Comparison of ENCODE assay signal across 8 cellular contexts in the genomic region with DNA sequence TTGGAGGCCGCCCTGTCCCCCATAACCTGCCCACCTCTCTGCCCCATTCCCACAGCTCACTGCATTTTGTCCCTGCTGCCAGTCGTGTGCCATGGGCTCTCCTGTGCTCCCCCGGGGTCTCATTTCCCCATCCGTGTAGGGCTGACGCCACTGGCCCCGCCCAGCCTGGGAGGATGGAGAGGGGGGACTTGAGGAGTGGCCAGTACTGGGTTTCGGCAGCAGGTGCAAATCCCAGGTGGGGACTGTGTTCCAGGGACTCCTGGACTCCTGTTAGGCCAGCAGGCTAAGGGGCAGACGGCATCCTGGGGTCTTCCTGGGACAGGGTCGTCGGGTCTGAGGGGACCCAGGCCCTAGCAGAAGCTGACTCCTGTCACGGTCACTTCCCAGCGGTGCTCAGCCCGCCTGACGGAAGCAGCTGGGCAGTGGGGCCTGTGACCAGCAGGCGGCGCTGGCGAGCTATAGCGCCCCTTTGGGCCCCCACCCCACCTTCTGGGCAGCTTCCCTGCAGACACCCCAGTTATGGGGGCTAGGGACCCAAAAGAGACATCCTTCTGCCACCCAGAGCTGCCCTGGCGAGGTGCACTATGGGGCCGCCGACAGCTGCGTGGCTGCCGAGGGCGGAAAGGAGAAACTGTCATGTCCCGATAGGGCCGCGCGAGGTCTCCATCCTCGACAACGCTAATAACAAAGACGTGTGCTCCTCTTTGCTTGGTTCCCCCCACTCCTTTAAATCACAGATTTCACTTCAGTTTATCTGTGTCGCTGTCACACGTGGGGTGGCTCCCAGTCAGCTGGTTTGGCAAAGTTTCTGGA. TPM values are rescaled to one million over a fixed set of nuclear protein-coding genes. Genes with fewer than 3 reads are reported as not detected.
DNase-seq lines count a peak whose midpoint lies in the region; ATAC-seq and TF ChIP-seq lines count a peak whose summit lies in the region.

No MANE protein-coding gene starts in this region.

- H3K27me3 ChIP-seq in HAP-1 (ENCODE audit: low read depth) (no peaks in the 10 kb centered on the region), Peyer's patch (no peaks in the 10 kb centered on the region), gastroesophageal sphincter (peaks cover 14% of the 10 kb centered on the region), thoracic aorta (replicated peaks; ENCODE audit: insufficient read depth) (no peaks in the 10 kb centered on the region)

- no peaks in the 10 kb centered on the region for H3K36me3 ChIP-seq in HAP-1 (replicated peaks)
- peaks cover 0 to 21% (median 0%) of the 10 kb centered on the region in 3 donors for H3K36me3 ChIP-seq in Peyer's patch
- H3K36me3 ChIP-seq in gastroesophageal sphincter: peaks cover 0 to 20% of the 10 kb centered on the region in 2 donors
- H3K36me3 ChIP-seq in thoracic aorta: no peaks in the 10 kb centered on the region

- H3K9me3 ChIP-seq in HAP-1 (no peaks in the 10 kb centered on the region), Peyer's patch (no peaks in the 10 kb centered on the region), gastroesophageal sphincter (no peaks in the 10 kb centered on the region), thoracic aorta (no peaks in the 10 kb centered on the region)

- peak; percentile 100 for TF ChIP-seq CTCF in C4-2B (conservative IDR thresholded peaks at IDR 0.05)
- peak; percentile 83 to 100 (median 98) for TF ChIP-seq CTCF in Peyer's patch (IDR thresholded peaks at IDR 0.05)
- peak in 3 of 4 experiments; percentile 92 to 99 (median 96) for TF ChIP-seq CTCF in gastroesophageal sphincter (IDR thresholded peaks at IDR 0.05)
- TF ChIP-seq CTCF in thoracic aorta (IDR thresholded peaks at IDR 0.05): peak; percentile 99

- 0% methylated on average over 13 of the region's 33 CpGs; no CpG with 5 or more reads in 1 of the 2 donors for WGBS in gastroesophageal sphincter (ENCODE audit: low coverage in 1 of 2), 2 donors

- TF ChIP-seq POLR2A in Peyer's patch (IDR thresholded peaks at IDR 0.05): no peak
- TF ChIP-seq POLR2A in gastroesophageal sphincter (IDR thresholded peaks at IDR 0.05): no peak

- H3K27ac ChIP-seq in C4-2B: no peak overlapping the region
- H3K27ac ChIP-seq in Peyer's patch: peak overlapping the region in 1 of 4 donors; percentile 31
- H3K27ac ChIP-seq in gastroesophageal sphincter: peak overlapping the region in 1 of 4 donors; percentile 2
- no peak overlapping the region for H3K27ac ChIP-seq in thoracic aorta

- H3K4me1 ChIP-seq in HAP-1 (peaks cover 6% of the 10 kb centered on the region), Peyer's patch (peaks cover 0 to 25% (median 7%) of the 10 kb centered on the region in 4 donors), gastroesophageal sphincter (peaks cover 0 to 45% (median 8%) of the 10 kb centered on the region in 3 donors), thoracic aorta (ENCODE audit: control insufficient read depth in 1 of 2, low read depth in 2 of 2) (peaks cover 18 to 38% of the 10 kb centered on the region in 2 donors)

- peak; percentile 73 for ATAC-seq in gastroesophageal sphincter
- peak; percentile 52 for ATAC-seq in thoracic aorta (ENCODE audit: insufficient number of reproducible peaks, low FRiP score, low read depth)

- H3K4me3 ChIP-seq in HAP-1 (peak overlapping the region; percentile 32), Peyer's patch (peak overlapping the region; percentile 2 to 54 (median 45)), gastroesophageal sphincter (peak overlapping the region; percentile 9 to 51), thoracic aorta (peak overlapping the region; percentile 76)

- no peak for TF ChIP-seq EP300 in gastroesophageal sphincter (IDR thresholded peaks at IDR 0.05)

- DNase-seq in HAP-1 (ENCODE audit: low spot score in 2 of 2): peak; percentile 17 to 73
- peak; percentile 33 to 83 (median 76) for DNase-seq in Peyer's patch
- DNase-seq in activated effector memory CD4-positive, alpha-beta T cell treated with anti-CD3 and anti-CD28 coated beads, Interleukin-2, amount 50 U/mL, for 16 hours: peak; percentile 85
- DNase-seq in occipital lobe (lab: John Stamatoyannopoulos, UW): peak; percentile 40
- DNase-seq in thoracic aorta (ENCODE audit: low spot score): no peak
- no peak for DNase-seq in GOT3 (lab: John Stamatoyannopoulos, UW)

- in situ Hi-C loops in HAP-1 (cut with MboI; ENCODE audit: low sequenced_read_pairs): no loop called here

RNA-seq across cellular contexts. Expression of a gene that starts 1.0 kb away (rescaled TPM):
- total RNA-seq in Peyer's patch (10 to 100 TPM in 1 of 4 donors, 1 to 10 TPM in 3; 6.1 to 15.7 (median 7.1) TPM), gastroesophageal sphincter (10 to 100 TPM in 2 of 4 donors, 1 to 10 TPM in 2; 4.0 to 11.8 (median 8.7) TPM), occipital lobe (0.47 TPM), thoracic aorta (10 to 100 TPM; 15.2 to 22.7 TPM)

RNA-seq across cellular contexts. Expression of a gene that starts 24.4 kb away (rescaled TPM):
- 10 to 100 TPM; 11.2 to 44.3 (median 21.3) TPM for total RNA-seq in Peyer's patch
- not detected for total RNA-seq in gastroesophageal sphincter
- not detected for total RNA-seq in occipital lobe
- total RNA-seq in thoracic aorta: not detected

Comparison
In these comparisons a context has a peak if more than half of its experiments do, and no peak if none do; other contexts are left out.
1. DNase-seq: peak in HAP-1 (2 of 2), Peyer's patch (3 of 3), activated effector memory CD4-positive, alpha-beta T cell treated with anti-CD3 and anti-CD28 coated beads, Interleukin-2, amount 50 U/mL, for 16 hours (single experiment) and occipital lobe (single experiment); none in thoracic aorta (single experiment) and GOT3 (single experiment).
2. RNA of a gene that starts 24.4 kb away (total RNA-seq): 11.2 to 44.3 TPM in Peyer's patch; not detected in thoracic aorta, not detected in gastroesophageal sphincter and not detected in occipital lobe (single experiment); every median in the first group is over 4 times any median in the second.
3. Peak in every context shown above with its lines, with median percentiles within 50 percentile points of each other: CTCF ChIP-seq and H3K4me3 ChIP-seq.